Comparison of ENCODE assay signal across 15 cellular contexts in genomic region chr19:17479325-17479791, GRCh38. TPM values are rescaled to one million over a fixed set of nuclear protein-coding genes. Genes with fewer than 3 reads are reported as not detected.
DNase-seq lines count a peak whose midpoint lies in the region; ATAC-seq and TF ChIP-seq lines count a peak whose summit lies in the region.
"Had no signal": no experiment of that assay in that cellular context is flagged by ENCODE, and none has a peak within 500 bp of the region (broad histone marks: within the 10 kb centered on the region; RNA-seq: fewer than 3 reads in every experiment).

No MANE protein-coding gene starts in this region.

- 60% methylated on average over 6 of the region's 6 CpGs for WGBS in right cardiac atrium

- no peak for TF ChIP-seq CTCF in left ventricle myocardium inferior (IDR thresholded peaks at IDR 0.05; ENCODE audit: borderline replicate concordance)
- TF ChIP-seq CTCF in astrocyte of the spinal cord (IDR thresholded peaks at IDR 0.05; ENCODE audit: low read depth, low read length) = no peak
- no peak for TF ChIP-seq CTCF in GM13976 (IDR thresholded peaks at IDR 0.05; ENCODE audit: borderline replicate concordance, control extremely low read depth, extremely low read depth, insufficient read depth, missing control alignments)

- H3K4me1 ChIP-seq in left ventricle myocardium inferior (peaks cover 49% of the 10 kb centered on the region), right cardiac atrium (ENCODE audit: control insufficient read depth, insufficient read depth, low read length) (peaks cover 8% of the 10 kb centered on the region)

- in situ Hi-C loops in astrocyte of the spinal cord (cut with HindIII; ENCODE audit: low sequenced_read_pairs) = no loop called here
- in situ Hi-C loops in GM13976 (cut with MboI; ENCODE audit: low sequenced_read_pairs, unreplicated experiment) = no loop called here

- no peaks in the 10 kb centered on the region for H3K36me3 ChIP-seq in left ventricle myocardium inferior

- no peak overlapping the region for H3K4me3 ChIP-seq in left ventricle myocardium inferior
- H3K4me3 ChIP-seq in right cardiac atrium (ENCODE audit: low read length) = no peak overlapping the region
- no peak overlapping the region for H3K4me3 ChIP-seq in astrocyte of the spinal cord (ENCODE audit: low read depth, low read length)

- H3K9me3 ChIP-seq in left ventricle myocardium inferior (replicated peaks) (no peaks in the 10 kb centered on the region), right cardiac atrium (ENCODE audit: control insufficient read depth, low read length) (no peaks in the 10 kb centered on the region)

- ATAC-seq in right cardiac atrium (no peak), GM21447 (IDR thresholded peaks at IDR 0.05; ENCODE audit: unreplicated experiment) (no peak)
- ATAC-seq: stimulated activated naive CD8-positive, alpha-beta T cell treated with anti-CD3 and anti-CD28 coated beads, Interleukin-15, amount 100 ng/mL, for 72 hours; WTC11 had no signal

- no peaks in the 10 kb centered on the region for H3K27me3 ChIP-seq in left ventricle myocardium inferior (ENCODE audit: low read depth)
- H3K27me3 ChIP-seq in right cardiac atrium (ENCODE audit: control insufficient read depth, insufficient read depth) = no peaks in the 10 kb centered on the region
- no peaks in the 10 kb centered on the region for H3K27me3 ChIP-seq in layer of hippocampus (ENCODE audit: control insufficient read depth, insufficient read depth, low read length)

- DNase-seq in left ventricle myocardium inferior (no peak), right cardiac atrium (no peak), astrocyte of the spinal cord (ENCODE audit: low read depth, low spot score) (peak; percentile 89), cerebellar nuclear complex (lab: John Stamatoyannopoulos, UW) (no peak), GM13976 (ENCODE audit: low spot score) (no peak), kidney tubule cell (ENCODE audit: low spot score) (no peak)
- DNase-seq: AML-193; NCI-H69; occipital lobe; stimulated activated CD4-positive, alpha-beta T cell treated with anti-CD3 and anti-CD28 coated beads, Interleukin-2, amount 100 ng/mL, for 48 hours; stimulated activated naive CD8-positive, alpha-beta T cell treated with anti-CD3 and anti-CD28 coated beads, Interleukin-15, amount 100 ng/mL, for 72 hours had no signal

- H3K27ac ChIP-seq in left ventricle myocardium inferior (replicated peaks) (peak overlapping the region; percentile 47), right cardiac atrium (ENCODE audit: low read length) (no peak overlapping the region), layer of hippocampus (ENCODE audit: low read depth, low read length) (peak overlapping the region; percentile 87)

- intact Hi-C loops in left ventricle myocardium inferior (cut with micrococcal nuclease) (no loop called here), right cardiac atrium (cut with DNase I) (no loop called here)

RNA-seq across cellular contexts. Expression of gene SLC27A1, which starts 9.0 kb away (rescaled TPM):
- total RNA-seq in left ventricle myocardium inferior (59.3 TPM), right cardiac atrium (10 to 100 TPM; 28.2 to 63.6 (median 42.9) TPM)
- polyA plus RNA-seq in right cardiac atrium = 36.8 TPM

RNA-seq across cellular contexts. Expression of gene NXNL1, which starts 18.6 kb away (rescaled TPM):
- 0.33 TPM for total RNA-seq in left ventricle myocardium inferior
- total RNA-seq in right cardiac atrium = under 1 TPM in 2 of 4 donors, not detected in 2; 0.29 to 0.45 TPM
- polyA plus RNA-seq in right cardiac atrium = 0.63 TPM
- total RNA-seq: epithelial cell of proximal tubule, occipital lobe, WTC11 had no signal

RNA-seq across cellular contexts. Expression of gene TMEM221, which starts 30.9 kb away (rescaled TPM):
- total RNA-seq in left ventricle myocardium inferior (0.14 TPM), right cardiac atrium (under 1 TPM in 3 of 4 donors, not detected in 1; 0.22 to 0.42 (median 0.34) TPM)
- polyA plus RNA-seq in right cardiac atrium = 0.43 TPM
- total RNA-seq: epithelial cell of proximal tubule had no signal

RNA-seq across cellular contexts. Expression of gene PGLS, which starts 32.1 kb away (rescaled TPM):
- total RNA-seq in left ventricle myocardium inferior (19.9 TPM), right cardiac atrium (10 to 100 TPM; 28.1 to 32.3 (median 30.1) TPM)
- 33.4 TPM for polyA plus RNA-seq in right cardiac atrium

RNA-seq across cellular contexts. Expression of gene MVB12A, which starts 59.5 kb away (rescaled TPM):
- total RNA-seq in left ventricle myocardium inferior (19.6 TPM), right cardiac atrium (10 to 100 TPM; 20.6 to 27.2 (median 23.4) TPM)
- polyA plus RNA-seq in right cardiac atrium = 30.5 TPM
